In genomic region chr6:154246723-154247118, GRCh38 we compare ENCODE assay signal across 12 cellular contexts.
DNase-seq lines count a peak whose midpoint lies in the region; ATAC-seq and TF ChIP-seq lines count a peak whose summit lies in the region.
"Had no signal": no experiment of that assay in that cellular context is flagged by ENCODE, and none has a peak within 500 bp of the region (broad histone marks: within the 10 kb centered on the region; RNA-seq: fewer than 3 reads in every experiment).

No MANE protein-coding gene starts in this region.

- no peaks in the 10 kb centered on the region for H3K9me3 ChIP-seq in hepatocyte (ENCODE audit: low read depth)
- H3K9me3 ChIP-seq in spleen = no peaks in the 10 kb centered on the region

- H3K79me2 ChIP-seq in hepatocyte = no peaks in the 10 kb centered on the region

- no peaks in the 10 kb centered on the region for H3K9me3 Mint-ChIP-seq in T-helper 2 cell treated with Interferon-gamma antibody and Interleukin-4, amounts not matched to agents 5 μg/mL and 100 μg/mL, for 36 hours
- no peaks in the 10 kb centered on the region for H3K9me3 Mint-ChIP-seq in WTC11

- DNase-seq in T-helper 2 cell treated with Interferon-gamma antibody and Interleukin-4, amounts not matched to agents 5 μg/mL and 100 μg/mL, for 36 hours (ENCODE audit: low spot score) = no peak
- no peak for DNase-seq in T-helper 2 cell
- DNase-seq in WTC11 (ENCODE audit: low spot score) = no peak
- DNase-seq in hepatocyte (ENCODE audit: low spot score) = no peak
- no peak for DNase-seq in spleen
- DNase-seq in foreskin melanocyte = no peak
- no peak for DNase-seq in ureter (ENCODE audit: low spot score)
- DNase-seq in NCI-H345 treated with DMSO at 0.1 percent for 48 hours (lab: John Stamatoyannopoulos, UW; ENCODE audit: unreplicated experiment) = no peak
- DNase-seq: erythroblast, PC-3, right cardiac atrium had no signal

- intact Hi-C loops in spleen (cut with DNase I; ENCODE audit: low total_unique reads) = no loop called here

- WGBS in hepatocyte (ENCODE audit: low lambda C conversion rate, missing lambda C conversion rate) = 83% methylated on average over 7 of the region's 7 CpGs
- 67 to 75% (median 72%) methylated on average over 7 of the region's 7 CpGs for WGBS in spleen, 5 donors

- H3K4me3 ChIP-seq in hepatocyte (no peak overlapping the region), spleen (peak overlapping the region; percentile 10 to 68 (median 32))

- POLR2A ChIA-PET in WTC11 (lab: Charles Lee) = no interaction called here

- TF ChIP-seq POLR2A in spleen (IDR thresholded peaks at IDR 0.05) = no peak

- H3K27me3 Mint-ChIP-seq in T-helper 2 cell treated with Interferon-gamma antibody and Interleukin-4, amounts not matched to agents 5 μg/mL and 100 μg/mL, for 36 hours (ENCODE audit: low read depth) = peaks cover 21% of the 10 kb centered on the region
- H3K27me3 Mint-ChIP-seq in WTC11 (ENCODE audit: low read depth) = no peaks in the 10 kb centered on the region; the same call in 1 of the 2 replicates

- CTCF ChIA-PET in WTC11 (lab: Charles Lee) = no interaction called here

- ATAC-seq in WTC11 = no peak
- ATAC-seq: HCT116, PC-3, right cardiac atrium had no signal

- H3K4me1 ChIP-seq in hepatocyte (ENCODE audit: insufficient read depth) (no peaks in the 10 kb centered on the region), spleen (peaks cover 6 to 99% (median 44%) of the 10 kb centered on the region in 6 donors)

- H3K36me3 ChIP-seq in hepatocyte (replicated peaks; ENCODE audit: insufficient read depth, low read depth) (no peaks in the 10 kb centered on the region), spleen (peaks cover 0 to 9% (median 0%) of the 10 kb centered on the region in 6 donors)

- no peak overlapping the region for H3K27ac ChIP-seq in hepatocyte
- peak overlapping the region in 7 of 8 donors; percentile 65 to 89 (median 75) for H3K27ac ChIP-seq in spleen

- peak overlapping the region; percentile 84 for H3K4me3 Mint-ChIP-seq in T-helper 2 cell treated with Interferon-gamma antibody and Interleukin-4, amounts not matched to agents 5 μg/mL and 100 μg/mL, for 36 hours
- peak overlapping the region; percentile 69 for H3K4me3 Mint-ChIP-seq in WTC11

- H3K4me2 ChIP-seq in hepatocyte = peak overlapping the region; percentile 70

- H3K27me3 ChIP-seq in hepatocyte (no peaks in the 10 kb centered on the region), spleen (replicated peaks in 1 of 7) (no peaks in the 10 kb centered on the region)

- no peaks in the 10 kb centered on the region for H4K20me1 ChIP-seq in hepatocyte (ENCODE audit: insufficient read depth, poor library complexity, severe bottlenecking)

- H3K27ac Mint-ChIP-seq in T-helper 2 cell treated with Interferon-gamma antibody and Interleukin-4, amounts not matched to agents 5 μg/mL and 100 μg/mL, for 36 hours = peak overlapping the region; percentile 28
- peak overlapping the region; percentile 89 for H3K27ac Mint-ChIP-seq in WTC11

- H3K4me1 Mint-ChIP-seq in T-helper 2 cell treated with Interferon-gamma antibody and Interleukin-4, amounts not matched to agents 5 μg/mL and 100 μg/mL, for 36 hours (ENCODE audit: low read depth) = peaks cover 75% of the 10 kb centered on the region
- H3K4me1 Mint-ChIP-seq in WTC11 = peaks cover 65% of the 10 kb centered on the region

- H2AFZ ChIP-seq in hepatocyte = peak overlapping the region; percentile 27

- H3K36me3 Mint-ChIP-seq in T-helper 2 cell treated with Interferon-gamma antibody and Interleukin-4, amounts not matched to agents 5 μg/mL and 100 μg/mL, for 36 hours (ENCODE audit: low read depth) = peaks cover 22% of the 10 kb centered on the region
- no peaks in the 10 kb centered on the region for H3K36me3 Mint-ChIP-seq in WTC11

- H3K9me2 ChIP-seq in hepatocyte (replicated peaks; ENCODE audit: insufficient read depth) = no peaks in the 10 kb centered on the region

- no peak for TF ChIP-seq CTCF in WTC11 (IDR thresholded peaks at IDR 0.05)
- no peak for TF ChIP-seq CTCF in hepatocyte (IDR thresholded peaks at IDR 0.05; ENCODE audit: poor library complexity)
- no peak for TF ChIP-seq CTCF in spleen (IDR thresholded peaks at IDR 0.05 in 8 of 11, conservative IDR thresholded peaks at IDR 0.05 in 3 of 11)

TF ChIP-seq in WTC11, 78 proteins besides CTCF, POLR2A, EP300 and RAD21:
- no peak for TF ChIP-seq GRHL2 (CRISPR knock-in tag; IDR thresholded peaks at IDR 0.05; ENCODE audit: insufficient replicate concordance, severe bottlenecking)
- TF ChIP-seq SOX15 (CRISPR knock-in tag; IDR thresholded peaks at IDR 0.05) = no peak
- no peak for TF ChIP-seq HMGA2 (CRISPR knock-in tag; IDR thresholded peaks at IDR 0.05)
- no peak for TF ChIP-seq CREM (CRISPR knock-in tag; IDR thresholded peaks at IDR 0.05)
- no peak for TF ChIP-seq AFF4 (CRISPR knock-in tag; IDR thresholded peaks at IDR 0.05; ENCODE audit: borderline replicate concordance)
- TF ChIP-seq ZBTB43 (CRISPR knock-in tag; IDR thresholded peaks at IDR 0.05) = no peak
- TF ChIP-seq ZNF219 (CRISPR knock-in tag; IDR thresholded peaks at IDR 0.05; ENCODE audit: borderline replicate concordance) = no peak
